8 cellular contexts compared by ENCODE assay signal in the genomic region with DNA sequence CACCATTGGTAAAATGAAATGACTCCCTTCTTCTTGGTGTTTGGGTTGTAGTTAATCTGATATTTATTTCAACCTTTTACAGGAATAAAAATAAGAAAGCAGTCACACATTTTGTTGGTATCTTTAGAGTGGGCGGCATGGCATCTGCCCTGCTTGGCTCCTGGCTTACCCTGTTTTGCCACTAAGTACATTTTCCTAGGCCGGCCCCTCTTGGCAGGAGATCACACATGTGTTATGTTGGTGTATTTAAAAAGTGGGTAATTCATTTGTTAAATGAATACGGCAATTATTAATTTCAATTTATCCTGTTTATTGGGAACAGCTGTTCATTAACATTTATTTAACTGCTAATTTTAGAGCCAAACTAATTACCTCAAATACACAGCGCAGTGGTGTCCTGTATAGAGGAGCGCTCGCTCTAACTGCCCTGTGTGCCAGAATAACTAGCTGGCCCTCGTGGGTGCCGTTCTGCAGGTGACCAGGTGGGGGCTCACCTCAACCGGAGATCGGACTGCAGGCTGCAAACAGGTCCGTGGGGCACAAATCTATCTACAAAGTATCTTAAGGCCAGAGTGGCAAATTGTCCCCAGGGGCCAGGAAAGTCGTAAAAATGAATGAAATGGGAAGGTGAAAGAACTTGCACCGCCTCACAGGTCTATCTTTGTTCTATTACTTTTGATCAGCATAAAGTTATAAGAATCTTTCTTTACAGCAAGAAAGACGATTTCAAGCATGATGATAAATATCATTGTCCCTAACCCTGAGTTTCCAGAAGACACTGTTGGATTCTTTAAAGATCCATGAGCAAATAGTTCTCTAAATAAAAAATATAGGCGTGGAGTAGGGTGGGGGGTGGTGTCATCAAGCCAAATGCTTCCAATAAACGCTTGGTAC. TPM values are rescaled to one million over a fixed set of nuclear protein-coding genes. Genes with fewer than 3 reads are reported as not detected.
DNase-seq lines count a peak whose midpoint lies in the region; TF ChIP-seq lines count a peak whose summit lies in the region.

No MANE protein-coding gene starts in this region.

- 14 to 17% methylated on average over 16 of the region's 16 CpGs for WGBS in GM23248 (ENCODE audit: low coverage in 1 of 2, low lambda C conversion rate in 2 of 2, missing lambda C conversion rate in 2 of 2), 2 experiments
- 22% methylated on average over 16 of the region's 16 CpGs for WGBS in prostate gland

- H3K9me3 ChIP-seq in GM23248 (ENCODE audit: low read depth): no peaks in the 10 kb centered on the region
- no peaks in the 10 kb centered on the region for H3K9me3 ChIP-seq in prostate gland
- no peaks in the 10 kb centered on the region for H3K9me3 ChIP-seq in vagina

- H2AFZ ChIP-seq in GM23248: no peak overlapping the region

- H3F3A ChIP-seq in GM23248 (ENCODE audit: insufficient read depth): no peaks in the 10 kb centered on the region

- in situ Hi-C loops in GM23248 (cut with MboI): loop anchor here (5.0 to 25.0 kb wide), 3 partner anchors 425 to 1020 kb away; no protein-coding TSS in a partner anchor

- no peak overlapping the region for H3K9ac ChIP-seq in GM23248

- TF ChIP-seq CTCF in prostate gland (IDR thresholded peaks at IDR 0.05) (peak; percentile 67 to 81 (median 72)), vagina (IDR thresholded peaks at IDR 0.05) (peak; percentile 62 to 66 (median 65))

- no peak overlapping the region for H3K4me3 ChIP-seq in GM23248
- H3K4me3 ChIP-seq in prostate gland: no peak overlapping the region
- H3K4me3 ChIP-seq in vagina: no peak overlapping the region

- no peak overlapping the region for H3K4me2 ChIP-seq in GM23248 (ENCODE audit: unreplicated experiment)

- H3K27ac ChIP-seq in GM23248 (no peak overlapping the region), prostate gland (no peak overlapping the region), vagina (no peak overlapping the region)

- H3K27me3 ChIP-seq in GM23248 (replicated peaks; ENCODE audit: insufficient read depth) (no peaks in the 10 kb centered on the region; the same call in 1 of the 2 replicates), prostate gland (replicated peaks; ENCODE audit: insufficient read depth) (no peaks in the 10 kb centered on the region), vagina (no peaks in the 10 kb centered on the region)

- no peaks in the 10 kb centered on the region for H3K9me2 ChIP-seq in GM23248 (ENCODE audit: insufficient read depth)

- intact Hi-C loops in prostate gland (cut with DNase I) (no loop called here), vagina (cut with DNase I) (loop anchor here (5.0 kb wide), 1 partner anchor 425 kb away; no protein-coding TSS in a partner anchor)

- H4K20me1 ChIP-seq in GM23248 (ENCODE audit: insufficient read depth): no peaks in the 10 kb centered on the region

- no peak for TF ChIP-seq POLR2A in prostate gland (IDR thresholded peaks at IDR 0.05)
- TF ChIP-seq POLR2A in vagina (IDR thresholded peaks at IDR 0.05): no peak

- no peaks in the 10 kb centered on the region for H3K79me2 ChIP-seq in GM23248 (ENCODE audit: insufficient read depth)

- DNase-seq in GDM1 (lab: John Stamatoyannopoulos, UW) (peak; percentile 9), GM23248 (peak; percentile 78), Kasumi-1 (lab: John Stamatoyannopoulos, UW) (peak; percentile 67 to 70), SHP77 (lab: John Stamatoyannopoulos, UW) (peak; percentile 72 to 75), activated gamma-delta T cell (lab: John Stamatoyannopoulos, UW) (peak; percentile 8), glomerular endothelial cell (ENCODE audit: extremely low read depth, low read depth, low spot score) (peak; percentile 23), prostate gland (ENCODE audit: low spot score) (peak; percentile 66), vagina (ENCODE audit: extremely low spot score in 2 of 2) (no peak)

- no peaks in the 10 kb centered on the region for H3K4me1 ChIP-seq in GM23248 (ENCODE audit: insufficient read depth)
- H3K4me1 ChIP-seq in prostate gland (replicated peaks): no peaks in the 10 kb centered on the region
- H3K4me1 ChIP-seq in vagina: no peaks in the 10 kb centered on the region

- no peaks in the 10 kb centered on the region for H3K36me3 ChIP-seq in GM23248 (ENCODE audit: low read depth)
- H3K36me3 ChIP-seq in prostate gland: no peaks in the 10 kb centered on the region
- no peaks in the 10 kb centered on the region for H3K36me3 ChIP-seq in vagina

RNA-seq across cellular contexts. Expression of gene GPR151, which starts 26.2 kb away (rescaled TPM):
- not detected in 2 replicates for total RNA-seq in GM23248 (2014; rRNA removed; shearing (Covaris generic))
- polyA plus RNA-seq in GM23248 (2016; fragmentation: Nextera tagmentation; extraction: Ambion mirVana): not detected in 2 replicates
- total RNA-seq in glomerular endothelial cell (not detected in 2 replicates), prostate gland (not detected), vagina (not detected)

Comparison
In these comparisons a context has a peak if more than half of its experiments do, and no peak if none do; other contexts are left out.
1. DNase-seq: peak in GDM1 (single experiment), GM23248 (single experiment), Kasumi-1 (2 of 2), SHP77 (2 of 2), activated gamma-delta T cell (single experiment), glomerular endothelial cell (single experiment) and prostate gland (single experiment); none in vagina (0 of 2).